2 cellular contexts compared by ENCODE assay signal in genomic region chr12:41409628-41410027, GRCh38.
A peak's percentile ranks its signal among the peaks of the same experiment; 100 is the strongest.
TF ChIP-seq lines count a peak whose summit lies in the region.

No MANE protein-coding gene starts in this region.

TF ChIP-seq in GM23338, 12 proteins besides CTCF, POLR2A, EP300 and RAD21:
- TF ChIP-seq REST (IDR thresholded peaks at IDR 0.05; ENCODE audit: unreplicated experiment) (no peak), ZNF462 (CRISPR knock-in tag; IDR thresholded peaks at IDR 0.05) (peak; percentile 66)
TF ChIP-seq in GM23338: peak in this region for 1.

TF ChIP-seq in HCT116, 20 proteins besides CTCF, POLR2A, EP300 and RAD21 (continued from another document):
- TF ChIP-seq ELF1 (IDR thresholded peaks at IDR 0.05; ENCODE audit: borderline replicate concordance, low read depth) (no peak), SRF (IDR thresholded peaks at IDR 0.05; ENCODE audit: low read depth) (no peak), SP1 (IDR thresholded peaks at IDR 0.05; ENCODE audit: low read depth) (no peak), TCF7L2 (IDR thresholded peaks at IDR 0.05; ENCODE audit: borderline replicate concordance, extremely low read depth, insufficient read depth, insufficient read length) (no peak), MAX (IDR thresholded peaks at IDR 0.05) (no peak), ATF3 (IDR thresholded peaks at IDR 0.05) (no peak), FOSL1 (IDR thresholded peaks at IDR 0.05; ENCODE audit: low read depth) (no peak), SIN3A (IDR thresholded peaks at IDR 0.05; ENCODE audit: low read depth) (no peak)
